ENCODE assay signal across 11 cellular contexts in genomic region chr14:70663707-70664179, GRCh38. TPM values are rescaled to one million over a fixed set of nuclear protein-coding genes. Genes with fewer than 3 reads are reported as not detected.
DNase-seq lines count a peak whose midpoint lies in the region; ATAC-seq, FAIRE-seq and TF ChIP-seq lines count a peak whose summit lies in the region.
"Had no signal": no experiment of that assay in that cellular context is flagged by ENCODE, and none has a peak within 500 bp of the region (broad histone marks: within the 10 kb centered on the region; RNA-seq: fewer than 3 reads in every experiment).

No MANE protein-coding gene starts in this region.

- H3K4me3 Mint-ChIP-seq in glutamatergic neuron (ENCODE audit: unreplicated experiment) = no peak overlapping the region
- no peak overlapping the region for H3K4me3 Mint-ChIP-seq in T-helper 2 cell treated with Interferon-gamma antibody and Interleukin-4, amounts not matched to agents 5 μg/mL and 100 μg/mL, for 36 hours

- peaks cover 11% of the 10 kb centered on the region for H3K4me1 Mint-ChIP-seq in glutamatergic neuron (ENCODE audit: low read depth, unreplicated experiment)
- H3K4me1 Mint-ChIP-seq in T-helper 2 cell treated with Interferon-gamma antibody and Interleukin-4, amounts not matched to agents 5 μg/mL and 100 μg/mL, for 36 hours (ENCODE audit: low read depth) = peaks cover 60% of the 10 kb centered on the region

- H3K36me3 Mint-ChIP-seq in glutamatergic neuron (ENCODE audit: unreplicated experiment) = no peaks in the 10 kb centered on the region
- peaks cover 40% of the 10 kb centered on the region for H3K36me3 Mint-ChIP-seq in T-helper 2 cell treated with Interferon-gamma antibody and Interleukin-4, amounts not matched to agents 5 μg/mL and 100 μg/mL, for 36 hours (ENCODE audit: low read depth)

- no peak overlapping the region for H3K4me3 ChIP-seq in AG09309 (ENCODE audit: control insufficient read depth, low read depth, low read length)
- H3K4me3 ChIP-seq: cardiac muscle cell had no signal

- DNase-seq in AG09309 (ENCODE audit: low read depth) (peak; percentile 4), GM19239 (ENCODE audit: insufficient read length, low spot score) (no peak), glutamatergic neuron (peak; percentile 43), H54 (ENCODE audit: insufficient read length, low spot score) (no peak), medulla oblongata (ENCODE audit: extremely low spot score) (no peak)
- DNase-seq in T-helper 2 cell treated with Interferon-gamma antibody and Interleukin-4, amounts not matched to agents 5 μg/mL and 100 μg/mL, for 36 hours (ENCODE audit: low spot score) = no peak
- no peak for DNase-seq in stimulated activated naive CD4-positive, alpha-beta T cell (lab: John Stamatoyannopoulos, UW)
- DNase-seq: activated CD4-positive, alpha-beta T cell treated with anti-CD3 and anti-CD28 coated beads, Interleukin-2, amount 50 U/mL, for 48 hours; NCI-H510A had no signal

- peak; percentile 84 for FAIRE-seq in GM19239 (lab: Jason Lieb, UNC)
- no peak for FAIRE-seq in H54 (lab: Jason Lieb, UNC)

- H3K9me3 Mint-ChIP-seq in glutamatergic neuron (ENCODE audit: unreplicated experiment) = peaks cover 3% of the 10 kb centered on the region
- H3K9me3 Mint-ChIP-seq in T-helper 2 cell treated with Interferon-gamma antibody and Interleukin-4, amounts not matched to agents 5 μg/mL and 100 μg/mL, for 36 hours = no peaks in the 10 kb centered on the region

- ATAC-seq in HG03354 (IDR thresholded peaks at IDR 0.05; ENCODE audit: poor library complexity, severe bottlenecking, unreplicated experiment) = peak; percentile 58

- peaks cover 4% of the 10 kb centered on the region for H3K27me3 Mint-ChIP-seq in glutamatergic neuron (ENCODE audit: unreplicated experiment)
- no peaks in the 10 kb centered on the region for H3K27me3 Mint-ChIP-seq in T-helper 2 cell treated with Interferon-gamma antibody and Interleukin-4, amounts not matched to agents 5 μg/mL and 100 μg/mL, for 36 hours (ENCODE audit: low read depth)

- no peak overlapping the region for H3K27ac Mint-ChIP-seq in glutamatergic neuron (ENCODE audit: unreplicated experiment)
- no peak overlapping the region for H3K27ac Mint-ChIP-seq in T-helper 2 cell treated with Interferon-gamma antibody and Interleukin-4, amounts not matched to agents 5 μg/mL and 100 μg/mL, for 36 hours

- TF ChIP-seq CTCF in AG09309 (IDR thresholded peaks at IDR 0.05; ENCODE audit: control insufficient read depth, insufficient read depth, low read depth, low read length, missing control alignments) = no peak
- TF ChIP-seq CTCF in glutamatergic neuron (IDR thresholded peaks at IDR 0.05; ENCODE audit: partially characterized antibody, unreplicated experiment) = no peak

- no peak for TF ChIP-seq POLR2A in H54 (IDR thresholded peaks at IDR 0.05; ENCODE audit: low read depth, low read length)

RNA-seq across cellular contexts. Expression of gene TTC9, which starts 22.0 kb away (rescaled TPM):
- total RNA-seq in glutamatergic neuron (ENCODE audit: unreplicated experiment) = 8.6 TPM

Comparison
In these comparisons a context has a peak if more than half of its experiments do, and no peak if none do; other contexts are left out.
1. DNase-seq: peak in AG09309 (single experiment) and glutamatergic neuron (single experiment); none in GM19239 (single experiment), T-helper 2 cell treated with Interferon-gamma antibody and Interleukin-4, amounts not matched to agents 5 μg/mL and 100 μg/mL, for 36 hours (single experiment), H54 (single experiment), medulla oblongata (single experiment) and stimulated activated naive CD4-positive, alpha-beta T cell (0 of 6).